Comparison of ENCODE assay signal across 28 cellular contexts in genomic region chr6:83958250-83958685, GRCh38.
DNase-seq lines count a peak whose midpoint lies in the region; ATAC-seq and TF ChIP-seq lines count a peak whose summit lies in the region.
"Had no signal": no experiment of that assay in that cellular context is flagged by ENCODE, and none has a peak within 500 bp of the region (broad histone marks: within the 10 kb centered on the region; RNA-seq: fewer than 3 reads in every experiment).

No MANE protein-coding gene starts in this region.

- TF ChIP-seq POLR2A in suprapubic skin (IDR thresholded peaks at IDR 0.05) = no peak

- H3K27ac ChIP-seq in AG04450 (ENCODE audit: low read depth, low read length) = no peak overlapping the region
- no peak overlapping the region for H3K27ac ChIP-seq in suprapubic skin
- H3K27ac ChIP-seq: A549, heart left ventricle, psoas muscle, SK-N-MC had no signal

- H3K9me3 Mint-ChIP-seq in HFFc6 = no peaks in the 10 kb centered on the region
- H3K9me3 Mint-ChIP-seq in naive thymus-derived CD8-positive, alpha-beta T cell = peaks cover 2 to 22% (median 6%) of the 10 kb centered on the region in 9 donors
- H3K9me3 Mint-ChIP-seq: activated CD4-positive, alpha-beta memory T cell treated with anti-CD3 and anti-CD28 coated beads, Interleukin-2, amount 10 ng/mL, durations not matched to agents 7 days and 5 days had no signal

- DNase-seq in AG04450 (ENCODE audit: low read depth, low spot score) (peak; percentile 1), HFFc6 (peak; percentile 54), fibroblast of the aortic adventitia (ENCODE audit: low read depth) (peak; percentile 39), cerebellum (ENCODE audit: low spot score) (no peak), DMS 273 (lab: John Stamatoyannopoulos, UW; ENCODE audit: unreplicated experiment) (no peak), suprapubic skin (ENCODE audit: low spot score in 2 of 2) (no peak)
- no peak for DNase-seq in naive thymus-derived CD8-positive, alpha-beta T cell
- DNase-seq: activated CD4-positive, alpha-beta memory T cell treated with anti-CD3 and anti-CD28 coated beads, Interleukin-2, amount 10 ng/mL, durations not matched to agents 7 days and 5 days; activated CD4-positive, CD25-positive, alpha-beta regulatory T cell; activated gamma-delta T cell; activated naive CD8-positive, alpha-beta T cell treated with anti-CD3 and anti-CD28 coated beads, Interleukin-2, amount 50 U/mL, for 24 hours; C1 segment of cervical spinal cord; Calu3; H7; heart left ventricle; Karpas-422; left ventricle myocardium superior; NCI-H1048; NCI-H187 treated with DMSO at 0.1 percent for 48 hours; NCI-H2227 treated with DMSO at 0.1 percent for 48 hours; NCI-H82; psoas muscle; substantia nigra; T-helper 9 cell had no signal

- WGBS in suprapubic skin = 60% methylated on average over 3 of the region's 3 CpGs

- CTCF ChIA-PET in AG04450 (lab: Charles Lee) = no interaction called here

- H3K27me3 ChIP-seq in AG04450 (ENCODE audit: control insufficient read depth, insufficient read depth, low read length) = no peaks in the 10 kb centered on the region
- H3K27me3 ChIP-seq in suprapubic skin = no peaks in the 10 kb centered on the region
- H3K27me3 ChIP-seq: heart left ventricle had no signal

- H3K27ac Mint-ChIP-seq in HFFc6 = no peak overlapping the region
- no peak overlapping the region for H3K27ac Mint-ChIP-seq in naive thymus-derived CD8-positive, alpha-beta T cell
- H3K27ac Mint-ChIP-seq: activated CD4-positive, alpha-beta memory T cell treated with anti-CD3 and anti-CD28 coated beads, Interleukin-2, amount 10 ng/mL, durations not matched to agents 7 days and 5 days; activated naive CD8-positive, alpha-beta T cell treated with anti-CD3 and anti-CD28 coated beads, Interleukin-2, amount 50 U/mL, for 24 hours; dendritic cell treated with granulocyte-macrophage colony-stimulating factor and Interleukin-4, amounts not matched to agents 40 ng/mL and 50 ng/mL, for 4 days had no signal

- TF ChIP-seq EP300 in suprapubic skin (IDR thresholded peaks at IDR 0.05) = no peak

- TF ChIP-seq CTCF in AG04450 (IDR thresholded peaks at IDR 0.05; ENCODE audit: low read depth, low read length) (no peak), HFFc6 (IDR thresholded peaks at IDR 0.05) (no peak), fibroblast of the aortic adventitia (IDR thresholded peaks at IDR 0.05; ENCODE audit: insufficient read depth, low read length) (no peak), suprapubic skin (IDR thresholded peaks at IDR 0.05) (no peak)

- H3K36me3 Mint-ChIP-seq in HFFc6 (ENCODE audit: low read depth) = peaks cover 27% of the 10 kb centered on the region
- H3K36me3 Mint-ChIP-seq in naive thymus-derived CD8-positive, alpha-beta T cell = peaks cover 55 to 80% (median 74%) of the 10 kb centered on the region in 3 donors

- H3K36me3 ChIP-seq in suprapubic skin = peaks cover 15% of the 10 kb centered on the region

- H3K27me3 Mint-ChIP-seq in HFFc6 (ENCODE audit: insufficient read depth) = no peaks in the 10 kb centered on the region
- no peaks in the 10 kb centered on the region for H3K27me3 Mint-ChIP-seq in naive thymus-derived CD8-positive, alpha-beta T cell
- H3K27me3 Mint-ChIP-seq: activated CD4-positive, alpha-beta memory T cell treated with anti-CD3 and anti-CD28 coated beads, Interleukin-2, amount 10 ng/mL, durations not matched to agents 7 days and 5 days; activated naive CD8-positive, alpha-beta T cell treated with anti-CD3 and anti-CD28 coated beads, Interleukin-2, amount 50 U/mL, for 24 hours; dendritic cell treated with granulocyte-macrophage colony-stimulating factor and Interleukin-4, amounts not matched to agents 40 ng/mL and 50 ng/mL, for 4 days had no signal

- H3K4me1 Mint-ChIP-seq in HFFc6 (ENCODE audit: low read depth) = peaks cover 11% of the 10 kb centered on the region
- H3K4me1 Mint-ChIP-seq in naive thymus-derived CD8-positive, alpha-beta T cell = no peaks in the 10 kb centered on the region
- H3K4me1 Mint-ChIP-seq: activated naive CD8-positive, alpha-beta T cell treated with anti-CD3 and anti-CD28 coated beads, Interleukin-2, amount 50 U/mL, for 24 hours had no signal

- H3K9me3 ChIP-seq in AG04450 (ENCODE audit: control insufficient read depth, insufficient read depth, low read length) (no peaks in the 10 kb centered on the region), suprapubic skin (no peaks in the 10 kb centered on the region)
- H3K9me3 ChIP-seq: A549, psoas muscle had no signal

- H3K4me3 Mint-ChIP-seq in HFFc6 = no peak overlapping the region
- no peak overlapping the region for H3K4me3 Mint-ChIP-seq in naive thymus-derived CD8-positive, alpha-beta T cell
- H3K4me3 Mint-ChIP-seq: activated CD4-positive, alpha-beta memory T cell treated with anti-CD3 and anti-CD28 coated beads, Interleukin-2, amount 10 ng/mL, durations not matched to agents 7 days and 5 days; activated naive CD8-positive, alpha-beta T cell treated with anti-CD3 and anti-CD28 coated beads, Interleukin-2, amount 50 U/mL, for 24 hours; dendritic cell treated with granulocyte-macrophage colony-stimulating factor and Interleukin-4, amounts not matched to agents 40 ng/mL and 50 ng/mL, for 4 days had no signal

- no peaks in the 10 kb centered on the region for H3K4me1 ChIP-seq in suprapubic skin
- H3K4me1 ChIP-seq: A549, heart left ventricle, psoas muscle had no signal

- ATAC-seq in SK-N-SH treated with all-trans-retinoic acid at 6 μM for 48 hours = peak; percentile 88
- no peak for ATAC-seq in naive thymus-derived CD8-positive, alpha-beta T cell
- ATAC-seq: A549; activated naive CD8-positive, alpha-beta T cell treated with anti-CD3 and anti-CD28 coated beads, Interleukin-2, amount 50 U/mL, for 24 hours; heart left ventricle; left ventricle myocardium superior; psoas muscle had no signal

- POLR2A ChIA-PET in AG04450 (lab: Yijun Ruan, JAX) = no interaction called here
- POLR2A ChIA-PET in naive thymus-derived CD8-positive, alpha-beta T cell (lab: Charles Lee) = no interaction called here

- H3K4me3 ChIP-seq in AG04450 (ENCODE audit: low read depth, low read length) = no peak overlapping the region
- no peak overlapping the region for H3K4me3 ChIP-seq in fibroblast of the aortic adventitia (ENCODE audit: low read depth, low read length)
- no peak overlapping the region for H3K4me3 ChIP-seq in suprapubic skin
- H3K4me3 ChIP-seq: A549, heart left ventricle, psoas muscle, SK-N-MC had no signal

TF ChIP-seq in SK-N-SH treated with all-trans-retinoic acid at 6 μM for 48 hours, 23 proteins besides CTCF, POLR2A, EP300 and RAD21:
- no peak for TF ChIP-seq CSDC2 (CRISPR knock-in tag; IDR thresholded peaks at IDR 0.05)
- TF ChIP-seq ESRRG (CRISPR knock-in tag; IDR thresholded peaks at IDR 0.05) = no peak
- no peak for TF ChIP-seq TCF4 (CRISPR knock-in tag; IDR thresholded peaks at IDR 0.05; ENCODE audit: borderline replicate concordance)
- no peak for TF ChIP-seq TOX (CRISPR knock-in tag; IDR thresholded peaks at IDR 0.05; ENCODE audit: borderline replicate concordance)
- TF ChIP-seq PATZ1 (CRISPR knock-in tag; IDR thresholded peaks at IDR 0.05; ENCODE audit: borderline replicate concordance) = no peak
- no peak for TF ChIP-seq TSHZ2 (CRISPR knock-in tag; IDR thresholded peaks at IDR 0.05)
- no peak for TF ChIP-seq PPARA (CRISPR knock-in tag; IDR thresholded peaks at IDR 0.05; ENCODE audit: borderline replicate concordance)
- TF ChIP-seq ARNTL (CRISPR knock-in tag; IDR thresholded peaks at IDR 0.05; ENCODE audit: borderline replicate concordance, low read depth) = no peak
- TF ChIP-seq ZNF8 (CRISPR knock-in tag; IDR thresholded peaks at IDR 0.05) = no peak
- no peak for TF ChIP-seq ZC3H10 (CRISPR knock-in tag; IDR thresholded peaks at IDR 0.05)
- no peak; the same call in none of the 2 replicates for TF ChIP-seq ISL1 (CRISPR knock-in tag; IDR thresholded peaks at IDR 0.05)
TF ChIP-seq in SK-N-SH treated with all-trans-retinoic acid at 6 μM for 48 hours: peak in this region for 0.

Comparison
In these comparisons a context has a peak if more than half of its experiments do, and no peak if none do; other contexts are left out.
1. DNase-seq: peak in AG04450 (single experiment), HFFc6 (single experiment) and fibroblast of the aortic adventitia (single experiment); none in naive thymus-derived CD8-positive, alpha-beta T cell (0 of 10), cerebellum (single experiment), DMS 273 (single experiment) and suprapubic skin (0 of 2).